Comparison of ENCODE assay signal across 24 cellular contexts in the genomic region with DNA sequence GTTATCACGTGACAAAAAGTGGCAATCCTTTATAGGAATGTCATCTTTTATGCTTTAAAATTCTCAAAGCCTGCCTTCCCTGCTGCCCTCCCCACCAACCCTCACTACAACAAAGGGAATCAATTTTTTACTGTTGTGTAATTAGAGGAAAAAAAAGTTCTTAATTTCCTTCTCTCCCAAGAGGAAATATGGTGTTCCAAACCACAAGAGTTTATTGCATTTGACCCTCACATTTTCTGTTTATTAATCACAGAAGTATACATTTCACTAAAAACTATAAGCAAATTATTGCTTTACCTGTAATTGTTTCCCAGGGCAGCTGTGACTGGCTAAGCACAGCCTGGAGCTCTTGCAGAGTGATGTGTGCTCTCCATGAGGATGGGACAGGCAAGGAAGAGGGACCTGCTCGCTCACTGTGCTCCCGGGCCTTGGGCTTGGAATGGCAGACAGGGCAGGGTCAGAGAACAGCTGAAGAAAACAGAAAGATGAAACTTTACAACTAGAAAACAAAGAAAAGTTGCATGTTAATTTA. TPM values are rescaled to one million over a fixed set of nuclear protein-coding genes. Genes with fewer than 3 reads are reported as not detected.
"Had no signal": no experiment of that assay in that cellular context is flagged by ENCODE, and none has a peak within 500 bp of the region (broad histone marks: within the 10 kb centered on the region; RNA-seq: fewer than 3 reads in every experiment).

No MANE protein-coding gene starts in this region.

- DNase-seq: effector CD4-positive, alpha-beta T cell; endodermal cell; heart left ventricle; hippocampal formation; kidney glomerular epithelial cell; mesendoderm; naive thymus-derived CD4-positive, alpha-beta T cell; nephron progenitor cell; retina; right lobe of liver; spleen; stimulated activated CD4-positive, alpha-beta T cell treated with anti-CD3 and anti-CD28 coated beads, Interleukin-15, amount 100 ng/mL, for 24 hours; stimulated activated CD4-positive, alpha-beta T cell treated with anti-CD3 and anti-CD28 coated beads, Interleukin-2, amount 100 ng/mL, for 24 hours; stimulated activated CD4-positive, alpha-beta T cell treated with anti-CD3 and anti-CD28 coated beads, Interleukin-4, amount 100 ng/mL, for 4 hours; stimulated activated naive CD4-positive, alpha-beta T cell; stomach; substantia nigra; trophoblast cell had no signal

- H3K79me2 ChIP-seq: parathyroid adenoma had no signal

- ATAC-seq: heart left ventricle; naive thymus-derived CD4-positive, alpha-beta T cell; right lobe of liver had no signal

- H3K27me3 ChIP-seq: heart left ventricle, right lobe of liver, stomach had no signal

- H3K4me3 Mint-ChIP-seq: endodermal cell; naive thymus-derived CD4-positive, alpha-beta T cell; nephron progenitor cell had no signal

- H3K9me3 ChIP-seq: prostate gland, right lobe of liver, stomach had no signal

- H3K9me3 Mint-ChIP-seq: endodermal cell had no signal

- H3K27ac ChIP-seq: coronary artery, heart left ventricle, parathyroid adenoma, prostate gland, right lobe of liver, spleen, stomach had no signal

- H3K4me3 ChIP-seq: coronary artery, heart left ventricle, prostate gland, right lobe of liver, spleen, stomach had no signal

- H3K4me1 Mint-ChIP-seq: nephron progenitor cell had no signal

- H3K36me3 ChIP-seq: heart left ventricle, prostate gland, right lobe of liver, spleen, stomach had no signal

- H3K36me3 Mint-ChIP-seq: naive thymus-derived CD4-positive, alpha-beta T cell had no signal

- H3K27ac Mint-ChIP-seq: endodermal cell; naive thymus-derived CD4-positive, alpha-beta T cell; nephron progenitor cell had no signal

- H2AFZ ChIP-seq: parathyroid adenoma had no signal

- H3K4me1 ChIP-seq: heart left ventricle, prostate gland, right lobe of liver, spleen had no signal

- H3K9ac ChIP-seq: parathyroid adenoma had no signal

RNA-seq across cellular contexts. Expression of gene ATP10A, which starts 31.3 kb away (rescaled TPM):
- total RNA-seq: dermis microvascular lymphatic vessel endothelial cell, endothelial cell of umbilical vein, lung microvascular endothelial cell had no signal
- polyA plus RNA-seq: endothelial cell of umbilical vein had no signal
